In genomic region chr11:95156916-95157568, GRCh38 we compare ENCODE assay signal across 12 cellular contexts.
DNase-seq lines count a peak whose midpoint lies in the region; ATAC-seq and TF ChIP-seq lines count a peak whose summit lies in the region.
"Had no signal": no experiment of that assay in that cellular context is flagged by ENCODE, and none has a peak within 500 bp of the region (broad histone marks: within the 10 kb centered on the region; RNA-seq: fewer than 3 reads in every experiment).

No MANE protein-coding gene starts in this region.

- no peak overlapping the region for H3K4me3 ChIP-seq in sigmoid colon
- H3K4me3 ChIP-seq: adrenal gland had no signal

- POLR2A ChIA-PET in CD4-positive, alpha-beta T cell (lab: Charles Lee), result interaction anchor here (0.9 to 2.2 kb wide), 5 partner anchors 68 to 633 kb away, joined by 3 to 14 read pairs (median 8); partner anchors contain the start of genes CEP57, FAM76B, SESN3 and SRSF8

- no peaks in the 10 kb centered on the region for H3K9me3 Mint-ChIP-seq in CD4-positive, alpha-beta T cell
- no peaks in the 10 kb centered on the region for H3K9me3 Mint-ChIP-seq in activated T-helper 17 cell treated with anti-CD3 and anti-CD28 coated beads, Interleukin-2, amount 50 U/mL, for 72 hours
- no peaks in the 10 kb centered on the region for H3K9me3 Mint-ChIP-seq in activated T-helper 2 cell treated with anti-CD3 and anti-CD28 coated beads, Interferon-gamma antibody, Interleukin-2, Interleukin-4, amounts not matched to agents 10 μg/mL and 5 μg/mL and 100 μg/mL, durations not matched to agents 14 hours and 24 hours and 36 hours
- H3K9me3 Mint-ChIP-seq: stimulated activated naive CD8-positive, alpha-beta T cell treated with anti-CD3 and anti-CD28 coated beads, Interleukin-15, amount 100 ng/mL, for 72 hours had no signal

- no peak for TF ChIP-seq EP300 in sigmoid colon (IDR thresholded peaks at IDR 0.05)

- 76 to 77% methylated on average over 7 of the region's 7 CpGs for WGBS in sigmoid colon, 2 donors

- H3K36me3 Mint-ChIP-seq in CD4-positive, alpha-beta T cell (ENCODE audit: low read depth), result no peaks in the 10 kb centered on the region
- H3K36me3 Mint-ChIP-seq in activated T-helper 17 cell treated with anti-CD3 and anti-CD28 coated beads, Interleukin-2, amount 50 U/mL, for 72 hours (ENCODE audit: low read depth), result no peaks in the 10 kb centered on the region
- H3K36me3 Mint-ChIP-seq in activated T-helper 2 cell treated with anti-CD3 and anti-CD28 coated beads, Interferon-gamma antibody, Interleukin-2, Interleukin-4, amounts not matched to agents 10 μg/mL and 5 μg/mL and 100 μg/mL, durations not matched to agents 14 hours and 24 hours and 36 hours (ENCODE audit: low read depth), result peaks cover 24% of the 10 kb centered on the region

- H3K27ac ChIP-seq in CD4-positive, alpha-beta T cell (ENCODE audit: low read depth, low read length), result no peak overlapping the region
- H3K27ac ChIP-seq in sigmoid colon, result peak overlapping the region; percentile 60 to 79 (median 68)
- H3K27ac ChIP-seq: adrenal gland had no signal

- no peaks in the 10 kb centered on the region for H3K9me3 ChIP-seq in CD4-positive, alpha-beta T cell (ENCODE audit: control insufficient read depth, low read length)
- no peaks in the 10 kb centered on the region for H3K9me3 ChIP-seq in sigmoid colon
- H3K9me3 ChIP-seq: adrenal gland had no signal

- H3K27ac Mint-ChIP-seq in CD4-positive, alpha-beta T cell, result peak overlapping the region; percentile 46
- peak overlapping the region; percentile 2 for H3K27ac Mint-ChIP-seq in activated T-helper 17 cell treated with anti-CD3 and anti-CD28 coated beads, Interleukin-2, amount 50 U/mL, for 72 hours
- no peak overlapping the region for H3K27ac Mint-ChIP-seq in activated T-helper 2 cell treated with anti-CD3 and anti-CD28 coated beads, Interferon-gamma antibody, Interleukin-2, Interleukin-4, amounts not matched to agents 10 μg/mL and 5 μg/mL and 100 μg/mL, durations not matched to agents 14 hours and 24 hours and 36 hours

- ATAC-seq in CD4-positive, alpha-beta T cell (ENCODE audit: poor library complexity), result no peak
- ATAC-seq in activated T-helper 17 cell treated with anti-CD3 and anti-CD28 coated beads, Interleukin-2, amount 50 U/mL, for 72 hours (replicated peaks), result no peak
- ATAC-seq in left ventricle myocardium superior (peak; percentile 84), HG03175 (IDR thresholded peaks at IDR 0.05; ENCODE audit: unreplicated experiment) (no peak), HG02852 (IDR thresholded peaks at IDR 0.05; ENCODE audit: unreplicated experiment) (no peak)

- H3K27me3 ChIP-seq in CD4-positive, alpha-beta T cell (ENCODE audit: control insufficient read depth, insufficient read depth, low read length), result no peaks in the 10 kb centered on the region
- no peaks in the 10 kb centered on the region for H3K27me3 ChIP-seq in sigmoid colon
- H3K27me3 ChIP-seq: adrenal gland had no signal

- no peak for TF ChIP-seq CTCF in CD4-positive, alpha-beta T cell (IDR thresholded peaks at IDR 0.05)
- TF ChIP-seq CTCF in sigmoid colon (IDR thresholded peaks at IDR 0.05), result no peak

- H3K4me3 Mint-ChIP-seq in CD4-positive, alpha-beta T cell, result no peak overlapping the region
- no peak overlapping the region for H3K4me3 Mint-ChIP-seq in activated T-helper 17 cell treated with anti-CD3 and anti-CD28 coated beads, Interleukin-2, amount 50 U/mL, for 72 hours
- no peak overlapping the region for H3K4me3 Mint-ChIP-seq in activated T-helper 2 cell treated with anti-CD3 and anti-CD28 coated beads, Interferon-gamma antibody, Interleukin-2, Interleukin-4, amounts not matched to agents 10 μg/mL and 5 μg/mL and 100 μg/mL, durations not matched to agents 14 hours and 24 hours and 36 hours (ENCODE audit: low read depth)
- H3K4me3 Mint-ChIP-seq: stimulated activated naive CD8-positive, alpha-beta T cell treated with anti-CD3 and anti-CD28 coated beads, Interleukin-15, amount 100 ng/mL, for 72 hours had no signal

- H3K36me3 ChIP-seq in sigmoid colon, result no peaks in the 10 kb centered on the region
- H3K36me3 ChIP-seq: adrenal gland had no signal

- intact Hi-C loops in CD4-positive, alpha-beta T cell (cut with DNase I, micrococcal nuclease), result loop anchor here in 1 of 2 experiments (5.0 to 10.0 kb wide), 4 partner anchors 75 to 1238 kb away; partner anchors contain the start of genes JRKL and SESN3
- intact Hi-C loops in left ventricle myocardium superior (cut with micrococcal nuclease), result loop anchor here (2.0 kb wide), 1 partner anchor 554 kb away; no protein-coding TSS in a partner anchor
- intact Hi-C loops in sigmoid colon (cut with DNase I), result no loop called here
- intact Hi-C loops in activated T-helper 2 cell treated with anti-CD3 and anti-CD28 coated beads, Interferon-gamma antibody, Interleukin-2, Interleukin-4, amounts not matched to agents 10 μg/mL and 5 μg/mL and 100 μg/mL, durations not matched to agents 14 hours and 24 hours and 36 hours (cut with micrococcal nuclease), result no loop called here

- CTCF ChIA-PET in CD4-positive, alpha-beta T cell (lab: Charles Lee), result interaction anchor here (1.1 kb wide), 1 partner anchor 75 kb away, joined by 3 read pairs; no protein-coding TSS in a partner anchor

- peaks cover 0 to 20% (median 18%) of the 10 kb centered on the region in 4 donors for H3K4me1 ChIP-seq in sigmoid colon

- H3K4me1 Mint-ChIP-seq in CD4-positive, alpha-beta T cell (ENCODE audit: low read depth), result peaks cover 56% of the 10 kb centered on the region
- H3K4me1 Mint-ChIP-seq in activated T-helper 17 cell treated with anti-CD3 and anti-CD28 coated beads, Interleukin-2, amount 50 U/mL, for 72 hours, result peaks cover 33% of the 10 kb centered on the region
- H3K4me1 Mint-ChIP-seq in activated T-helper 2 cell treated with anti-CD3 and anti-CD28 coated beads, Interferon-gamma antibody, Interleukin-2, Interleukin-4, amounts not matched to agents 10 μg/mL and 5 μg/mL and 100 μg/mL, durations not matched to agents 14 hours and 24 hours and 36 hours (ENCODE audit: low read depth), result peaks cover 40% of the 10 kb centered on the region

- no peaks in the 10 kb centered on the region for H3K27me3 Mint-ChIP-seq in CD4-positive, alpha-beta T cell
- H3K27me3 Mint-ChIP-seq in activated T-helper 17 cell treated with anti-CD3 and anti-CD28 coated beads, Interleukin-2, amount 50 U/mL, for 72 hours, result no peaks in the 10 kb centered on the region
- no peaks in the 10 kb centered on the region for H3K27me3 Mint-ChIP-seq in activated T-helper 2 cell treated with anti-CD3 and anti-CD28 coated beads, Interferon-gamma antibody, Interleukin-2, Interleukin-4, amounts not matched to agents 10 μg/mL and 5 μg/mL and 100 μg/mL, durations not matched to agents 14 hours and 24 hours and 36 hours (ENCODE audit: low read depth)
- H3K27me3 Mint-ChIP-seq: stimulated activated naive CD8-positive, alpha-beta T cell treated with anti-CD3 and anti-CD28 coated beads, Interleukin-15, amount 100 ng/mL, for 72 hours had no signal

- TF ChIP-seq POLR2A in sigmoid colon (IDR thresholded peaks at IDR 0.05), result no peak

- no peak for DNase-seq in CD4-positive, alpha-beta T cell
- DNase-seq in left ventricle myocardium superior (peak; percentile 47), sigmoid colon (peak; percentile 84), LoVo (ENCODE audit: low spot score) (no peak)
- DNase-seq in activated T-helper 2 cell treated with anti-CD3 and anti-CD28 coated beads, Interferon-gamma antibody, Interleukin-2, Interleukin-4, amounts not matched to agents 10 μg/mL and 5 μg/mL and 100 μg/mL, durations not matched to agents 14 hours and 24 hours and 36 hours (ENCODE audit: low spot score), result no peak
- DNase-seq: KG1; stimulated activated CD4-positive, alpha-beta T cell treated with anti-CD3 and anti-CD28 coated beads, Interleukin-1b, Interleukin-23, amount 100 ng/mL, for 48 hours; stimulated activated naive CD8-positive, alpha-beta T cell treated with anti-CD3 and anti-CD28 coated beads, Interleukin-15, amount 100 ng/mL, for 72 hours had no signal

Comparison
In these comparisons a context has a peak if more than half of its experiments do, and no peak if none do; other contexts are left out.
1. DNase-seq: peak in left ventricle myocardium superior (single experiment) and sigmoid colon (single experiment); none in CD4-positive, alpha-beta T cell (0 of 10), LoVo (single experiment) and activated T-helper 2 cell treated with anti-CD3 and anti-CD28 coated beads, Interferon-gamma antibody, Interleukin-2, Interleukin-4, amounts not matched to agents 10 μg/mL and 5 μg/mL and 100 μg/mL, durations not matched to agents 14 hours and 24 hours and 36 hours (single experiment).